ENCODE assay signal across 7 cellular contexts in the genomic region with DNA sequence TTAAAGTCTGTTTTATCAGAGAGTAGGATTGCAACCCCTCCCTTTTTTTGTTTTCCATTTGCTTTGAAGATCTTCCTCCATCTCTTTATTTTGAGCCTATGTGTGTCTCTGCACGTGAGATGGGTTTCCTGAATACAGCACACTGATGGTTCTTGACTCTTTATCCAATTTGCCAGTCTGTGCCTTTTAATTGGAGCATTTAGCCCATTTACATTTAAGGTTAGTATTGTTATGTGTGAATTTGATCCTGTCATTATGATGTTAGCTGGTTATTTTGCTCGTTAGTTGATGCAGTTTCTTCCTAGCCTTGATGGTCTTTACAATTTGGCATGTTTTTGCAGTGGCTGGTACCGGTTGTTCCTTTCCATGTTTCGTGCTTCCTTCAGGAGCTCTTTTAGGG. TPM values are rescaled to one million over a fixed set of nuclear protein-coding genes. Genes with fewer than 3 reads are reported as not detected.
"Had no signal": no experiment of that assay in that cellular context is flagged by ENCODE, and none has a peak within 500 bp of the region (broad histone marks: within the 10 kb centered on the region; RNA-seq: fewer than 3 reads in every experiment).

No MANE protein-coding gene starts in this region.

RNA-seq across cellular contexts. Expression of gene ANKRD62, which starts 45.2 kb away (rescaled TPM):
- total RNA-seq: GM23248, GM23338, H1, H4, H7, H9, HFFc6 had no signal
- polyA plus RNA-seq: GM23248, GM23338, H1 had no signal
